1 cellular context compared by ENCODE assay signal in genomic region chr4:978957-979701, GRCh38.
TF ChIP-seq lines count a peak whose summit lies in the region.

No MANE protein-coding gene starts in this region.

TF ChIP-seq in K562, 482 proteins besides CTCF, POLR2A, EP300 and RAD21 (continued from another document and continues in another):
- TF ChIP-seq CBX3 (IDR thresholded peaks at IDR 0.05; ENCODE audit: borderline replicate concordance in 1 of 2, low read length in 2 of 2) (no peak), CBFA2T2 (conservative IDR thresholded peaks at IDR 0.05) (no peak), EGR1 (conservative IDR thresholded peaks at IDR 0.05) (no peak), TCF15 (CRISPR knock-in tag; IDR thresholded peaks at IDR 0.05) (no peak), CCAR2 (IDR thresholded peaks at IDR 0.05; ENCODE audit: low read depth, low read length) (no peak), ZNF280A (IDR thresholded peaks at IDR 0.05; ENCODE audit: low read depth, partially characterized antibody) (no peak), C11orf30 (IDR thresholded peaks at IDR 0.05; ENCODE audit: low read depth) (peak; percentile 64; the same call in 1 of the 2 replicates), XRCC5 (IDR thresholded peaks at IDR 0.05; ENCODE audit: low read depth, low read length) (no peak), STAT5A (IDR thresholded peaks at IDR 0.05; ENCODE audit: borderline replicate concordance, low read length) (no peak), IRF9 (tag; IDR thresholded peaks at IDR 0.05) (0 out of 2 replicates have a peak, but pooled peaks have one; percentile 17), TBL1XR1 (IDR thresholded peaks at IDR 0.05; ENCODE audit: low read length in 2 of 2) (no peak), CTBP1 (IDR thresholded peaks at IDR 0.05; ENCODE audit: borderline replicate concordance) (peak; percentile 32; the same call in 1 of the 2 replicates), JUN (IDR thresholded peaks at IDR 0.05; ENCODE audit: borderline replicate concordance, low read depth, low read length) (no peak), JUN (CRISPR knock-in tag; IDR thresholded peaks at IDR 0.05; ENCODE audit: borderline replicate concordance) (no peak), CSDE1 (IDR thresholded peaks at IDR 0.05) (no peak), FIP1L1 (IDR thresholded peaks at IDR 0.05; ENCODE audit: low read depth, low read length, poor library complexity, severe bottlenecking) (no peak), RCOR1 (IDR thresholded peaks at IDR 0.05; ENCODE audit: borderline replicate concordance in 1 of 2, low read depth in 2 of 2, low read length in 2 of 2) (no peak), NFE2 (IDR thresholded peaks at IDR 0.05; ENCODE audit: low read depth) (peak; percentile 71), CHD4 (IDR thresholded peaks at IDR 0.05; ENCODE audit: insufficient read depth, insufficient replicate concordance, low read depth, low read length, poor library complexity, severe bottlenecking) (no peak), ZNF197 (CRISPR knock-in tag; IDR thresholded peaks at IDR 0.05; ENCODE audit: low read depth) (no peak), BRF1 (IDR thresholded peaks at IDR 0.05; ENCODE audit: borderline replicate concordance, extremely low read depth, insufficient read length) (no peak), RNF2 (IDR thresholded peaks at IDR 0.05) (no peak), ZBTB17 (CRISPR knock-in tag; IDR thresholded peaks at IDR 0.05) (no peak), CEBPG (CRISPR knock-in tag; IDR thresholded peaks at IDR 0.05) (peak; percentile 85), CEBPG (tag; conservative IDR thresholded peaks at IDR 0.05 in 1 of 2, IDR thresholded peaks at IDR 0.05 in 1 of 2) (peak; percentile 91 to 94), SRSF1 (IDR thresholded peaks at IDR 0.05; ENCODE audit: low read depth, low read length) (no peak), ZNF3 (CRISPR knock-in tag; IDR thresholded peaks at IDR 0.05) (no peak), FOXP4 (CRISPR knock-in tag; IDR thresholded peaks at IDR 0.05; ENCODE audit: borderline replicate concordance) (no peak), TAL1 (IDR thresholded peaks at IDR 0.05) (no peak), ZNF395 (CRISPR knock-in tag; IDR thresholded peaks at IDR 0.05) (peak; percentile 66; the same call in 1 of the 2 replicates), LEF1 (IDR thresholded peaks at IDR 0.05) (no peak), CREB3 (tag; conservative IDR thresholded peaks at IDR 0.05; ENCODE audit: low read depth) (no peak), SPI1 (IDR thresholded peaks at IDR 0.05; ENCODE audit: borderline replicate concordance, low read depth, low read length) (peak; percentile 55; the same call in 1 of the 2 replicates), GABPA (tag; conservative IDR thresholded peaks at IDR 0.05; ENCODE audit: low read depth) (no peak; the same call in 1 of the 2 replicates), FOS (IDR thresholded peaks at IDR 0.05; ENCODE audit: extremely low read depth, insufficient read length) (no peak), ZBTB11 (CRISPR knock-in tag; IDR thresholded peaks at IDR 0.05) (no peak), ZBTB43 (CRISPR knock-in tag; IDR thresholded peaks at IDR 0.05) (no peak), MIER1 (IDR thresholded peaks at IDR 0.05; ENCODE audit: low read depth) (no peak), ZNF316 (IDR thresholded peaks at IDR 0.05) (peak; percentile 16; the same call in 1 of the 2 replicates), PTBP1 (IDR thresholded peaks at IDR 0.05; ENCODE audit: low read depth, low read length) (no peak), HNRNPL (IDR thresholded peaks at IDR 0.05; ENCODE audit: low read depth, low read length) (no peak), MTA3 (IDR thresholded peaks at IDR 0.05; ENCODE audit: borderline replicate concordance) (peak; percentile 50; the same call in 1 of the 2 replicates), ZNF121 (CRISPR knock-in tag; conservative IDR thresholded peaks at IDR 0.05) (no peak), NCOA1 (IDR thresholded peaks at IDR 0.05; ENCODE audit: low read depth) (no peak), UBTF (IDR thresholded peaks at IDR 0.05; ENCODE audit: borderline replicate concordance in 1 of 2, low read depth in 2 of 2, low read length in 2 of 2) (no peak)
